Comparison of ENCODE assay signal across 14 cellular contexts in the genomic region with DNA sequence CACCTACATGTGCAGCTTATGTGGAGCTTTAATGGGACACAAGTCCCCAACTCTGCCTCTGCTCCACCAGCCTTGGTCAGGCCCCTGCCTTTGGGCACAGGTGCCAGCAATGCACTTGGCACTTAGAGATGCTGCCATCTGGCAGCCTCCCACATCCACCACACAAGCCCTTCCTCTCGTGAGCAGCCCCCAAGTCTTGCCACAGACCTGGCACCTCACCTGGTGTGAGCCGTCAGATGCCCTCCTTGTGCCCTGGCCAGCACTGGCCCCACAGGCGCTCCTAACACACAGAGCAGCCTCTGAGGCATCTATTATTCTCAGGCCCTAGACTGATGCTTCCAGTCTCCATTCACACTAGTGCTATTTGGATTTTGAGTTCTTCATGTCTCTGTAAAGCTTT. TPM values are rescaled to one million over a fixed set of nuclear protein-coding genes. Genes with fewer than 3 reads are reported as not detected.
A peak's percentile ranks its signal among the peaks of the same experiment; 100 is the strongest.
DNase-seq lines count a peak whose midpoint lies in the region; ATAC-seq and TF ChIP-seq lines count a peak whose summit lies in the region.
"Had no signal": no experiment of that assay in that cellular context is flagged by ENCODE, and none has a peak within 500 bp of the region (broad histone marks: within the 10 kb centered on the region; RNA-seq: fewer than 3 reads in every experiment).

No MANE protein-coding gene starts in this region.

- H3K27ac Mint-ChIP-seq in activated naive CD4-positive, alpha-beta T cell treated with anti-CD3 and anti-CD28 coated beads, Interleukin-2, amount 50 U/mL, for 72 hours: peak overlapping the region; percentile 38 to 89
- H3K27ac Mint-ChIP-seq in T-helper 17 cell: peak overlapping the region; percentile 76

- H3K27me3 Mint-ChIP-seq in T-helper 17 cell: no peaks in the 10 kb centered on the region

- no peak for ATAC-seq in activated naive CD4-positive, alpha-beta T cell treated with anti-CD3 and anti-CD28 coated beads, Interleukin-2, amount 50 U/mL, for 72 hours
- ATAC-seq in T-helper 17 cell (no peak), left lung (peak; percentile 58), upper lobe of left lung (ENCODE audit: low FRiP score in 2 of 2) (peak; percentile 8 to 62)

- TF ChIP-seq EP300 in upper lobe of left lung (IDR thresholded peaks at IDR 0.05): no peak

- H3K4me3 ChIP-seq in left lung: no peak overlapping the region
- no peak overlapping the region for H3K4me3 ChIP-seq in upper lobe of left lung
- H3K4me3 ChIP-seq: vagina had no signal

- intact Hi-C loops in left lung (cut with DNase I): no loop called here

- H3K27me3 ChIP-seq in left lung (no peaks in the 10 kb centered on the region), upper lobe of left lung (no peaks in the 10 kb centered on the region)
- H3K27me3 ChIP-seq: vagina had no signal

- TF ChIP-seq CTCF in left lung (IDR thresholded peaks at IDR 0.05): no peak
- TF ChIP-seq CTCF in upper lobe of left lung (IDR thresholded peaks at IDR 0.05): no peak

- TF ChIP-seq POLR2A in upper lobe of left lung (IDR thresholded peaks at IDR 0.05): no peak

- peaks cover 5% of the 10 kb centered on the region for H3K4me1 Mint-ChIP-seq in T-helper 17 cell

- no peaks in the 10 kb centered on the region for H3K9me3 Mint-ChIP-seq in activated naive CD4-positive, alpha-beta T cell treated with anti-CD3 and anti-CD28 coated beads, Interleukin-2, amount 50 U/mL, for 72 hours

- H3K4me1 ChIP-seq in left lung (peaks cover 14 to 34% of the 10 kb centered on the region in 2 donors), upper lobe of left lung (peaks cover 7 to 36% (median 31%) of the 10 kb centered on the region in 4 donors)

- no peak overlapping the region for H3K4me3 Mint-ChIP-seq in T-helper 17 cell

- H3K9me3 ChIP-seq in T-helper 17 cell (ENCODE audit: control insufficient read depth, low read length, poor library complexity, severe bottlenecking) (no peaks in the 10 kb centered on the region), left lung (no peaks in the 10 kb centered on the region), upper lobe of left lung (no peaks in the 10 kb centered on the region)
- H3K9me3 ChIP-seq: vagina had no signal

- WGBS in upper lobe of left lung, 2 donors: 78 to 79% methylated on average over 3 of the region's 3 CpGs

- DNase-seq in activated naive CD4-positive, alpha-beta T cell treated with anti-CD3 and anti-CD28 coated beads, Interleukin-2, amount 50 U/mL, for 72 hours (ENCODE audit: low spot score in 2 of 2): no peak
- no peak for DNase-seq in activated naive CD4-positive, alpha-beta T cell treated with anti-CD3 and anti-CD28 coated beads, Interleukin-2, amount 50 U/mL, for 16 hours
- DNase-seq in T-helper 17 cell (no peak), left lung (peak; percentile 54 to 78), upper lobe of left lung (peak in 1 of 2 donors; percentile 38), NCI-H2107 treated with DMSO at 0.1 percent for 48 hours (lab: John Stamatoyannopoulos, UW; ENCODE audit: unreplicated experiment) (no peak), Kasumi-1 (lab: John Stamatoyannopoulos, UW) (no peak), NCI-H69 (lab: John Stamatoyannopoulos, UW) (no peak)
- DNase-seq: activated effector memory CD4-positive, alpha-beta T cell treated with Interleukin-2 at 50 U/mL for 16 hours; foreskin fibroblast; islet precursor cell; KG1; NCI-H1930 had no signal

- H3K27ac ChIP-seq in left lung (peak overlapping the region; percentile 30 to 76), upper lobe of left lung (peak overlapping the region; percentile 22 to 61 (median 51))
- H3K27ac ChIP-seq: vagina had no signal

- H3K36me3 Mint-ChIP-seq in activated naive CD4-positive, alpha-beta T cell treated with anti-CD3 and anti-CD28 coated beads, Interleukin-2, amount 50 U/mL, for 72 hours: no peaks in the 10 kb centered on the region
- no peaks in the 10 kb centered on the region for H3K36me3 Mint-ChIP-seq in T-helper 17 cell (ENCODE audit: low read depth)

- H3K36me3 ChIP-seq in left lung (peaks cover 0 to 97% of the 10 kb centered on the region in 2 donors), upper lobe of left lung (peaks cover 17 to 83% (median 53%) of the 10 kb centered on the region in 4 donors)

RNA-seq across cellular contexts. Expression of a gene that starts 24.5 kb away (rescaled TPM):
- total RNA-seq in activated naive CD4-positive, alpha-beta T cell treated with anti-CD3 and anti-CD28 coated beads, Interleukin-2, amount 50 U/mL, for 72 hours: not detected
- total RNA-seq in T-helper 17 cell: not detected
- total RNA-seq in left lung: 1 to 10 TPM in 1 of 2 donors, under 1 TPM in 1; 0.50 to 3.5 TPM
- total RNA-seq in upper lobe of left lung: 1 to 10 TPM in 1 of 6 donors, under 1 TPM in 3, not detected in 2; 0.57 to 2.6 (median 0.76) TPM
- total RNA-seq: vagina had no signal

Comparison
In these comparisons a context has a peak if more than half of its experiments do, and no peak if none do; other contexts are left out.
1. ATAC-seq: peak in left lung (single experiment) and upper lobe of left lung (2 of 2); none in activated naive CD4-positive, alpha-beta T cell treated with anti-CD3 and anti-CD28 coated beads, Interleukin-2, amount 50 U/mL, for 72 hours (0 of 2) and T-helper 17 cell (single experiment).
2. DNase-seq: peak in left lung (2 of 2); none in activated naive CD4-positive, alpha-beta T cell treated with anti-CD3 and anti-CD28 coated beads, Interleukin-2, amount 50 U/mL, for 72 hours (0 of 2), activated naive CD4-positive, alpha-beta T cell treated with anti-CD3 and anti-CD28 coated beads, Interleukin-2, amount 50 U/mL, for 16 hours (single experiment), T-helper 17 cell (0 of 3), NCI-H2107 treated with DMSO at 0.1 percent for 48 hours (single experiment), Kasumi-1 (0 of 2) and NCI-H69 (single experiment).